ENCODE assay signal across 1 cellular context in the genomic region with DNA sequence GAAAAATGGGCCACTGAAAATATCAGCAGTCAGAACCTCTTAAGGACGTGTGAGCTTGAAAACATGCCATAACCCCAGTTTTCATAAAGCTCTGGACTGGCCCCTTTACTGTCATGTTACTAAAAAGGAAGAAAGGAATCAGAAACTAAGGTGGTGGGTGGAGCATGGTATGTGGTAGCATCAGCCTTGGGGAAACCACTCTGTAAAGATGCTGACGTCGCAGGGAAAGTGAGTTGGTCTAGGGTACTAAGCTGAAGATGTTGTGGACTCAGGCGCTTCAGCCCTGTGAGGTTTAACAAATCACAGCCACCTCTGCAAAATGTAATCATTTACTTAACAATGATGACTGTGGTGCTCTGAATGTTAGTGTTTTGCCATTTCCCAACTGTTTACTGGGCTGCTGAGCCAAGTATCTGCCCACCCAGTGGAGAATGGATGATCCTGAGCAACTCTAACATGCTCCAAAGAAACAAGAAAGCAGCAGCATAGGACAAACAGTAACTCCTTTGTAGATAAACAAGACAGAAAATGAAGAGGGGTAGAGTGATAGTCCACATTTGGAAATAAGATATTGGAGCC.
TF ChIP-seq lines count a peak whose summit lies in the region.

No MANE protein-coding gene starts in this region.

TF ChIP-seq in IMR-90, 13 proteins besides CTCF, POLR2A, EP300 and RAD21:
- no peak for TF ChIP-seq SMC3 (IDR thresholded peaks at IDR 0.05; ENCODE audit: low read depth, low read length)
- TF ChIP-seq RCOR1 (IDR thresholded peaks at IDR 0.05; ENCODE audit: insufficient replicate concordance, low read length): no peak
- no peak for TF ChIP-seq MAFK (IDR thresholded peaks at IDR 0.05; ENCODE audit: low read depth, low read length)
- TF ChIP-seq MXI1 (IDR thresholded peaks at IDR 0.05; ENCODE audit: borderline replicate concordance, low read depth, low read length): no peak
- no peak for TF ChIP-seq FOS (IDR thresholded peaks at IDR 0.05; ENCODE audit: low read depth, low read length)
- TF ChIP-seq, protein P1, sequence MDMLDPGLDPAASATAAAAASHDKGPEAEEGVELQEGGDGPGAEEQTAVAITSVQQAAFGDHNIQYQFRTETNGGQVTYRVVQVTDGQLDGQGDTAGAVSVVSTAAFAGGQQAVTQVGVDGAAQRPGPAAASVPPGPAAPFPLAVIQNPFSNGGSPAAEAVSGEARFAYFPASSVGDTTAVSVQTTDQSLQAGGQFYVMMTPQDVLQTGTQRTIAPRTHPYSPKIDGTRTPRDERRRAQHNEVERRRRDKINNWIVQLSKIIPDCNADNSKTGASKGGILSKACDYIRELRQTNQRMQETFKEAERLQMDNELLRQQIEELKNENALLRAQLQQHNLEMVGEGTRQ (IDR thresholded peaks at IDR 0.05; ENCODE audit: low read depth, low read length): no peak
- TF ChIP-seq, protein P2, sequence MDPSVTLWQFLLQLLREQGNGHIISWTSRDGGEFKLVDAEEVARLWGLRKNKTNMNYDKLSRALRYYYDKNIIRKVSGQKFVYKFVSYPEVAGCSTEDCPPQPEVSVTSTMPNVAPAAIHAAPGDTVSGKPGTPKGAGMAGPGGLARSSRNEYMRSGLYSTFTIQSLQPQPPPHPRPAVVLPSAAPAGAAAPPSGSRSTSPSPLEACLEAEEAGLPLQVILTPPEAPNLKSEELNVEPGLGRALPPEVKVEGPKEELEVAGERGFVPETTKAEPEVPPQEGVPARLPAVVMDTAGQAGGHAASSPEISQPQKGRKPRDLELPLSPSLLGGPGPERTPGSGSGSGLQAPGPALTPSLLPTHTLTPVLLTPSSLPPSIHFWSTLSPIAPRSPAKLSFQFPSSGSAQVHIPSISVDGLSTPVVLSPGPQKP (IDR thresholded peaks at IDR 0.05; ENCODE audit: borderline replicate concordance, low read depth, low read length): no peak
